14 cellular contexts compared by ENCODE assay signal in the genomic region with DNA sequence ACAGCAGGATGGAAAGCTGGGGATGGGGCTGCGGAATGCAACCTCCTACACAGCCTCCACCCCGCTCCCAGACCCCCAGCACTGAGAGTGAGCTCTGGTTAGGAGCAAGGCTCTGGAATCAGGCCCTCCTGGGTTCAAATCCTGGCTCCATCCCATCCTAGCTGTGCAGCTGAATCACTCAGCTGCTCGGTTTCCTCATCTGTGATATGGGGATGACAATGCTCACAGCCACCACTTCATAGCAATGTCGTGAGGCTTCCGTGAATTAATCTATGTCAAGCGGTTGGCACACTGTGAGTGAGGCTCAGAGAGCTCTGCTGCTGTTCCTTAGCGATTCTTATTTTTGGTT. TPM values are rescaled to one million over a fixed set of nuclear protein-coding genes. Genes with fewer than 3 reads are reported as not detected.
DNase-seq lines count a peak whose midpoint lies in the region; ATAC-seq and TF ChIP-seq lines count a peak whose summit lies in the region.
"Had no signal": no experiment of that assay in that cellular context is flagged by ENCODE, and none has a peak within 500 bp of the region (broad histone marks: within the 10 kb centered on the region; RNA-seq: fewer than 3 reads in every experiment).

No MANE protein-coding gene starts in this region.

- in situ Hi-C loops in GM13977 (cut with MboI; ENCODE audit: low pct_unique_long_range_greater_than_20kb, low sequenced_read_pairs, unreplicated experiment), result no loop called here

- peak overlapping the region; percentile 84 for H3K4me3 Mint-ChIP-seq in Calu3 (ENCODE audit: low read depth, unreplicated experiment)
- H3K4me3 Mint-ChIP-seq in natural killer cell treated with Interleukin-12 subunit alpha and Interleukin-12 subunit beta and Interleukin-15 and Interleukin-18, amount 100 ng/mL, for 72 hours, result peak overlapping the region; percentile 43
- H3K4me3 Mint-ChIP-seq: T-helper 1 cell treated with Interleukin-12 subunit alpha and Interleukin-12 subunit beta and Interleukin-4 antibody, amounts not matched to agents 30 μg/mL and 1 μg/mL, for 36 hours had no signal

- DNase-seq in Calu3, result no peak
- no peak for DNase-seq in NT2/D1 (ENCODE audit: low read depth, low spot score)
- DNase-seq in dorsolateral prefrontal cortex, result no peak
- DNase-seq in natural killer cell treated with Interleukin-12 subunit alpha and Interleukin-12 subunit beta and Interleukin-15 and Interleukin-18, amount 100 ng/mL, for 72 hours (ENCODE audit: low spot score), result no peak
- DNase-seq in SKM-1 (lab: John Stamatoyannopoulos, UW; ENCODE audit: unreplicated experiment), result no peak
- no peak for DNase-seq in left colon
- no peak for DNase-seq in GM13977 (ENCODE audit: low spot score)
- DNase-seq: Karpas-422; NCI-H2107; stimulated activated naive CD4-positive, alpha-beta T cell had no signal

- H3K27me3 Mint-ChIP-seq in Calu3 (ENCODE audit: unreplicated experiment), result no peaks in the 10 kb centered on the region
- H3K27me3 Mint-ChIP-seq in natural killer cell treated with Interleukin-12 subunit alpha and Interleukin-12 subunit beta and Interleukin-15 and Interleukin-18, amount 100 ng/mL, for 72 hours, result peaks cover 26 to 37% of the 10 kb centered on the region in 2 donors

- intact Hi-C loops in Calu3 (cut with micrococcal nuclease; ENCODE audit: unreplicated experiment) (no loop called here), dorsolateral prefrontal cortex (cut with DNase I) (no loop called here), left colon (cut with DNase I, micrococcal nuclease) (no loop called here)

- H3K27ac Mint-ChIP-seq in Calu3 (ENCODE audit: unreplicated experiment), result peak overlapping the region; percentile 85
- H3K27ac Mint-ChIP-seq in natural killer cell treated with Interleukin-12 subunit alpha and Interleukin-12 subunit beta and Interleukin-15 and Interleukin-18, amount 100 ng/mL, for 72 hours, result peak overlapping the region; percentile 31 to 56
- H3K27ac Mint-ChIP-seq: activated naive CD8-positive, alpha-beta T cell treated with anti-CD3 and anti-CD28 coated beads, Interleukin-2, amount 10 ng/mL, durations not matched to agents 7 days and 5 days; T-helper 1 cell treated with Interleukin-12 subunit alpha and Interleukin-12 subunit beta and Interleukin-4 antibody, amounts not matched to agents 30 μg/mL and 1 μg/mL, for 36 hours had no signal

- BruUV-seq in Calu3 (replicated peaks; lab: Mats Ljungman, UMichigan), result no TSS peak

- H3K9ac ChIP-seq in NT2/D1 (ENCODE audit: insufficient read length, low read depth), result no peak overlapping the region
- H3K9ac ChIP-seq: BLaER1 treated with 17β-estradiol and CSF1 and Interleukin-3, amounts not matched to agents 10 nM and 100 nM had no signal

- TF ChIP-seq CTCF in Calu3 (IDR thresholded peaks at IDR 0.05; ENCODE audit: unreplicated experiment), result no peak
- no peak for TF ChIP-seq CTCF in dorsolateral prefrontal cortex (IDR thresholded peaks at IDR 0.05 in 54 of 56, conservative IDR thresholded peaks at IDR 0.05 in 2 of 56; ENCODE audit: low read depth in 1 of 56, partially characterized antibody in 56 of 56)
- no peak for TF ChIP-seq CTCF in GM13977 (IDR thresholded peaks at IDR 0.05; ENCODE audit: extremely low read depth, insufficient read depth, missing control alignments)

- no peaks in the 10 kb centered on the region for H3K4me1 ChIP-seq in NT2/D1 (ENCODE audit: insufficient read depth, insufficient read length)

- no peaks in the 10 kb centered on the region for H3K36me3 ChIP-seq in NT2/D1 (ENCODE audit: insufficient read depth, insufficient read length, low read length)
- H3K36me3 ChIP-seq: BLaER1 treated with 17β-estradiol and CSF1 and Interleukin-3, amounts not matched to agents 10 nM and 100 nM had no signal

- H3K27ac ChIP-seq in dorsolateral prefrontal cortex, result peak overlapping the region in 56 of 59 donors; percentile 54 to 99 (median 92)
- H3K27ac ChIP-seq: BLaER1 treated with 17β-estradiol and CSF1 and Interleukin-3, amounts not matched to agents 10 nM and 100 nM had no signal

- no peaks in the 10 kb centered on the region for H3K9me3 Mint-ChIP-seq in Calu3 (ENCODE audit: low read depth, unreplicated experiment)
- no peaks in the 10 kb centered on the region for H3K9me3 Mint-ChIP-seq in natural killer cell treated with Interleukin-12 subunit alpha and Interleukin-12 subunit beta and Interleukin-15 and Interleukin-18, amount 100 ng/mL, for 72 hours
- H3K9me3 Mint-ChIP-seq: activated naive CD8-positive, alpha-beta T cell treated with anti-CD3 and anti-CD28 coated beads, Interleukin-2, amount 10 ng/mL, durations not matched to agents 7 days and 5 days; T-helper 1 cell treated with Interleukin-12 subunit alpha and Interleukin-12 subunit beta and Interleukin-4 antibody, amounts not matched to agents 30 μg/mL and 1 μg/mL, for 36 hours had no signal

- peaks cover 28% of the 10 kb centered on the region for H3K4me1 Mint-ChIP-seq in Calu3 (ENCODE audit: low read depth, unreplicated experiment)
- H3K4me1 Mint-ChIP-seq in natural killer cell treated with Interleukin-12 subunit alpha and Interleukin-12 subunit beta and Interleukin-15 and Interleukin-18, amount 100 ng/mL, for 72 hours (ENCODE audit: low read depth in 2 of 2), result peaks cover 12 to 18% of the 10 kb centered on the region in 2 donors

- H3K36me3 Mint-ChIP-seq in Calu3 (ENCODE audit: insufficient read depth, unreplicated experiment), result peaks cover 36% of the 10 kb centered on the region
- H3K36me3 Mint-ChIP-seq in natural killer cell treated with Interleukin-12 subunit alpha and Interleukin-12 subunit beta and Interleukin-15 and Interleukin-18, amount 100 ng/mL, for 72 hours, result no peaks in the 10 kb centered on the region
- H3K36me3 Mint-ChIP-seq: activated naive CD8-positive, alpha-beta T cell treated with anti-CD3 and anti-CD28 coated beads, Interleukin-2, amount 10 ng/mL, durations not matched to agents 7 days and 5 days had no signal

- H3K4me3 ChIP-seq in NT2/D1 (ENCODE audit: insufficient read length, low read depth), result peak overlapping the region; percentile 26
- peak overlapping the region in 44 of 59 donors; percentile 37 to 83 (median 64) for H3K4me3 ChIP-seq in dorsolateral prefrontal cortex

- no peaks in the 10 kb centered on the region for H3K9me3 ChIP-seq in NT2/D1 (ENCODE audit: insufficient read depth, low read length)
- H3K9me3 ChIP-seq: BLaER1 treated with 17β-estradiol and CSF1 and Interleukin-3, amounts not matched to agents 10 nM and 100 nM had no signal

- peaks cover 42% of the 10 kb centered on the region for H3K27me3 ChIP-seq in NT2/D1 (ENCODE audit: insufficient read depth, insufficient read length)
- peaks cover 0 to 55% (median 22%) of the 10 kb centered on the region in 45 donors for H3K27me3 ChIP-seq in dorsolateral prefrontal cortex

- CTCF ChIA-PET in Calu3 (lab: Charles Lee), result interaction anchor here (0.6 to 0.9 kb wide), 2 partner anchors 11 to 470 kb away, joined by 3 to 6 read pairs; no protein-coding TSS in a partner anchor

- no peak for ATAC-seq in natural killer cell treated with Interleukin-12 subunit alpha and Interleukin-12 subunit beta and Interleukin-15 and Interleukin-18, amount 100 ng/mL, for 72 hours
- ATAC-seq in HG02798 (IDR thresholded peaks at IDR 0.05; ENCODE audit: poor library complexity, unreplicated experiment) (no peak), left colon (no peak)

RNA-seq across cellular contexts. Expression of a gene that starts 0.5 kb away (rescaled TPM):
- total RNA-seq in Calu3 (2022), result 6.6 and 9.5 TPM in 2 replicates
- 10 to 100 TPM in 2 of 120 experiments, 1 to 10 TPM in 106, under 1 TPM in 12; 0.15 to 17.0 (median 2.5) TPM for total RNA-seq in dorsolateral prefrontal cortex
- under 1 TPM in 1 of 2 donors, not detected in 1; 0.36 TPM for total RNA-seq in natural killer cell treated with Interleukin-12 subunit alpha and Interleukin-12 subunit beta and Interleukin-15 and Interleukin-18, amount 100 ng/mL, for 72 hours
- not detected for total RNA-seq in left colon
- total RNA-seq: activated naive CD8-positive, alpha-beta T cell treated with anti-CD3 and anti-CD28 coated beads, Interleukin-2, amount 10 ng/mL, durations not matched to agents 7 days and 5 days had no signal

RNA-seq across cellular contexts. Expression of a gene that starts 40.9 kb away (rescaled TPM):
- total RNA-seq in Calu3 (2022) (75.7 and 89.2 TPM in 2 replicates), dorsolateral prefrontal cortex (10 to 100 TPM; 16.4 to 55.2 (median 25.7) TPM), left colon (10 to 100 TPM; 85.0 to 96.9 TPM)
- total RNA-seq in natural killer cell treated with Interleukin-12 subunit alpha and Interleukin-12 subunit beta and Interleukin-15 and Interleukin-18, amount 100 ng/mL, for 72 hours, result 10 to 100 TPM; 18.3 to 22.9 TPM

RNA-seq across cellular contexts. Expression of a gene that starts 52.4 kb away (rescaled TPM):
- 9.6 and 14.6 TPM in 2 replicates for total RNA-seq in Calu3 (2022)
- total RNA-seq in dorsolateral prefrontal cortex, result 10 to 100 TPM; 21.0 to 56.7 (median 37.9) TPM
- total RNA-seq in natural killer cell treated with Interleukin-12 subunit alpha and Interleukin-12 subunit beta and Interleukin-15 and Interleukin-18, amount 100 ng/mL, for 72 hours, result under 1 TPM; 0.31 to 0.88 TPM
- total RNA-seq in left colon, result 1 to 10 TPM in 1 of 2 donors, not detected in 1; 2.8 TPM
- total RNA-seq: activated naive CD8-positive, alpha-beta T cell treated with anti-CD3 and anti-CD28 coated beads, Interleukin-2, amount 10 ng/mL, durations not matched to agents 7 days and 5 days had no signal
